In genomic region chr1:225835752-225836151, GRCh38 we compare ENCODE assay signal across 1 cellular context.
TF ChIP-seq lines count a peak whose summit lies in the region.

No MANE protein-coding gene starts in this region.

TF ChIP-seq in HepG2, 621 proteins besides CTCF, POLR2A, EP300 and RAD21:
- TF ChIP-seq ATRX (CRISPR knock-in tag; IDR thresholded peaks at IDR 0.05; ENCODE audit: borderline replicate concordance), result no peak
- TF ChIP-seq SP1 (IDR thresholded peaks at IDR 0.05), result no peak
- no peak for TF ChIP-seq SP1 (CRISPR knock-in tag; IDR thresholded peaks at IDR 0.05)
- TF ChIP-seq ZNF451 (CRISPR knock-in tag; IDR thresholded peaks at IDR 0.05), result no peak
- TF ChIP-seq, protein P1, sequence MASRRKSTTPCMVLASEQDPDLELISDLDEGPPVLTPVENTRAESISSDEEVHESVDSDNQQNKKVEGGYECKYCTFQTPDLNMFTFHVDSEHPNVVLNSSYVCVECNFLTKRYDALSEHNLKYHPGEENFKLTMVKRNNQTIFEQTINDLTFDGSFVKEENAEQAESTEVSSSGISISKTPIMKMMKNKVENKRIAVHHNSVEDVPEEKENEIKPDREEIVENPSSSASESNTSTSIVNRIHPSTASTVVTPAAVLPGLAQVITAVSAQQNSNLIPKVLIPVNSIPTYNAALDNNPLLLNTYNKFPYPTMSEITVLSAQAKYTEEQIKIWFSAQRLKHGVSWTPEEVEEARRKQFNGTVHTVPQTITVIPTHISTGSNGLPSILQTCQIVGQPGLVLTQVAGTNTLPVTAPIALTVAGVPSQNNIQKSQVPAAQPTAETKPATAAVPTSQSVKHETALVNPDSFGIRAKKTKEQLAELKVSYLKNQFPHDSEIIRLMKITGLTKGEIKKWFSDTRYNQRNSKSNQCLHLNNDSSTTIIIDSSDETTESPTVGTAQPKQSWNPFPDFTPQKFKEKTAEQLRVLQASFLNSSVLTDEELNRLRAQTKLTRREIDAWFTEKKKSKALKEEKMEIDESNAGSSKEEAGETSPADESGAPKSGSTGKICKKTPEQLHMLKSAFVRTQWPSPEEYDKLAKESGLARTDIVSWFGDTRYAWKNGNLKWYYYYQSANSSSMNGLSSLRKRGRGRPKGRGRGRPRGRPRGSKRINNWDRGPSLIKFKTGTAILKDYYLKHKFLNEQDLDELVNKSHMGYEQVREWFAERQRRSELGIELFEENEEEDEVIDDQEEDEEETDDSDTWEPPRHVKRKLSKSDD (CRISPR knock-in tag; IDR thresholded peaks at IDR 0.05; ENCODE audit: low read depth), result no peak
- TF ChIP-seq ATM (IDR thresholded peaks at IDR 0.05; ENCODE audit: borderline replicate concordance), result no peak
- no peak for TF ChIP-seq ZNF570 (CRISPR knock-in tag; IDR thresholded peaks at IDR 0.05; ENCODE audit: borderline replicate concordance)
- no peak for TF ChIP-seq FOXO4 (CRISPR knock-in tag; conservative IDR thresholded peaks at IDR 0.05)
- no peak for TF ChIP-seq PITX1 (CRISPR knock-in tag; IDR thresholded peaks at IDR 0.05)
